ENCODE assay signal across 1 cellular context in genomic region chr2:128317186-128317897, GRCh38.
TF ChIP-seq lines count a peak whose summit lies in the region.

No MANE protein-coding gene starts in this region.

TF ChIP-seq in HepG2, 621 proteins besides CTCF, POLR2A, EP300 and RAD21 (continued from another document and continues in another):
- TF ChIP-seq, protein P1, sequence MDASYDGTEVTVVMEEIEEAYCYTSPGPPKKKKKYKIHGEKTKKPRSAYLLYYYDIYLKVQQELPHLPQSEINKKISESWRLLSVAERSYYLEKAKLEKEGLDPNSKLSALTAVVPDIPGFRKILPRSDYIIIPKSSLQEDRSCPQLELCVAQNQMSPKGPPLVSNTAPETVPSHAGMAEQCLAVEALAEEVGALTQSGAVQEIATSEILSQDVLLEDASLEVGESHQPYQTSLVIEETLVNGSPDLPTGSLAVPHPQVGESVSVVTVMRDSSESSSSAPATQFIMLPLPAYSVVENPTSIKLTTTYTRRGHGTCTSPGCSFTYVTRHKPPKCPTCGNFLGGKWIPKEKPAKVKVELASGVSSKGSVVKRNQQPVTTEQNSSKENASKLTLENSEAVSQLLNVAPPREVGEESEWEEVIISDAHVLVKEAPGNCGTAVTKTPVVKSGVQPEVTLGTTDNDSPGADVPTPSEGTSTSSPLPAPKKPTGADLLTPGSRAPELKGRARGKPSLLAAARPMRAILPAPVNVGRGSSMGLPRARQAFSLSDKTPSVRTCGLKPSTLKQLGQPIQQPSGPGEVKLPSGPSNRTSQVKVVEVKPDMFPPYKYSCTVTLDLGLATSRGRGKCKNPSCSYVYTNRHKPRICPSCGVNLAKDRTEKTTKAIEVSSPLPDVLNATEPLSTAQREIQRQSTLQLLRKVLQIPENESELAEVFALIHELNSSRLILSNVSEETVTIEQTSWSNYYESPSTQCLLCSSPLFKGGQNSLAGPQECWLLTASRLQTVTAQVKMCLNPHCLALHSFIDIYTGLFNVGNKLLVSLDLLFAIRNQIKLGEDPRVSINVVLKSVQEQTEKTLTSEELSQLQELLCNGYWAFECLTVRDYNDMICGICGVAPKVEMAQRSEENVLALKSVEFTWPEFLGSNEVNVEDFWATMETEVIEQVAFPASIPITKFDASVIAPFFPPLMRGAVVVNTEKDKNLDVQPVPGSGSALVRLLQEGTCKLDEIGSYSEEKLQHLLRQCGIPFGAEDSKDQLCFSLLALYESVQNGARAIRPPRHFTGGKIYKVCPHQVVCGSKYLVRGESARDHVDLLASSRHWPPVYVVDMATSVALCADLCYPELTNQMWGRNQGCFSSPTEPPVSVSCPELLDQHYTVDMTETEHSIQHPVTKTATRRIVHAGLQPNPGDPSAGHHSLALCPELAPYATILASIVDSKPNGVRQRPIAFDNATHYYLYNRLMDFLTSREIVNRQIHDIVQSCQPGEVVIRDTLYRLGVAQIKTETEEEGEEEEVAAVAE (CRISPR knock-in tag; IDR thresholded peaks at IDR 0.05; ENCODE audit: borderline replicate concordance): no peak
- no peak for TF ChIP-seq FOXP1 (IDR thresholded peaks at IDR 0.05)
- TF ChIP-seq FOXP1 (CRISPR knock-in tag; IDR thresholded peaks at IDR 0.05): no peak
- TF ChIP-seq ZNF800 (CRISPR knock-in tag; IDR thresholded peaks at IDR 0.05): 0 out of 2 replicates have a peak, but pooled peaks have one; percentile 63
- no peak for TF ChIP-seq ZBTB26 (CRISPR knock-in tag; IDR thresholded peaks at IDR 0.05; ENCODE audit: borderline replicate concordance)
- no peak for TF ChIP-seq ZNF382 (CRISPR knock-in tag; IDR thresholded peaks at IDR 0.05; ENCODE audit: borderline replicate concordance)
- no peak for TF ChIP-seq ZNF597 (CRISPR knock-in tag; IDR thresholded peaks at IDR 0.05)
- TF ChIP-seq KAT2B (IDR thresholded peaks at IDR 0.05; ENCODE audit: borderline replicate concordance, low read depth, low read length): no peak
- no peak for TF ChIP-seq ISX (CRISPR knock-in tag; conservative IDR thresholded peaks at IDR 0.05)
- TF ChIP-seq ZNF430 (CRISPR knock-in tag; IDR thresholded peaks at IDR 0.05): peak; percentile 84
- TF ChIP-seq ZNF33A (CRISPR knock-in tag; IDR thresholded peaks at IDR 0.05; ENCODE audit: borderline replicate concordance): no peak
- no peak for TF ChIP-seq FOXA1 (IDR thresholded peaks at IDR 0.05)
- peak; percentile 64 for TF ChIP-seq FOXA1 (CRISPR knock-in tag; IDR thresholded peaks at IDR 0.05)
- no peak for TF ChIP-seq SNAI1 (CRISPR knock-in tag; IDR thresholded peaks at IDR 0.05; ENCODE audit: borderline replicate concordance)
- no peak; the same call in 1 of the 2 replicates for TF ChIP-seq ZNF329 (CRISPR knock-in tag; IDR thresholded peaks at IDR 0.05; ENCODE audit: low read depth)
- TF ChIP-seq KLF11 (CRISPR knock-in tag; IDR thresholded peaks at IDR 0.05): no peak
- peak; percentile 68 for TF ChIP-seq TAF1 (CRISPR knock-in tag; IDR thresholded peaks at IDR 0.05)
- no peak for TF ChIP-seq SIX1 (CRISPR knock-in tag; IDR thresholded peaks at IDR 0.05; ENCODE audit: borderline replicate concordance)
- TF ChIP-seq, protein P2, sequence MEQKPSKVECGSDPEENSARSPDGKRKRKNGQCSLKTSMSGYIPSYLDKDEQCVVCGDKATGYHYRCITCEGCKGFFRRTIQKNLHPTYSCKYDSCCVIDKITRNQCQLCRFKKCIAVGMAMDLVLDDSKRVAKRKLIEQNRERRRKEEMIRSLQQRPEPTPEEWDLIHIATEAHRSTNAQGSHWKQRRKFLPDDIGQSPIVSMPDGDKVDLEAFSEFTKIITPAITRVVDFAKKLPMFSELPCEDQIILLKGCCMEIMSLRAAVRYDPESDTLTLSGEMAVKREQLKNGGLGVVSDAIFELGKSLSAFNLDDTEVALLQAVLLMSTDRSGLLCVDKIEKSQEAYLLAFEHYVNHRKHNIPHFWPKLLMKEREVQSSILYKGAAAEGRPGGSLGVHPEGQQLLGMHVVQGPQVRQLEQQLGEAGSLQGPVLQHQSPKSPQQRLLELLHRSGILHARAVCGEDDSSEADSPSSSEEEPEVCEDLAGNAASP (CRISPR knock-in tag; IDR thresholded peaks at IDR 0.05; ENCODE audit: borderline replicate concordance): 0 out of 2 replicates have a peak, but pooled peaks have one; percentile 30
- TF ChIP-seq ELF3 (CRISPR knock-in tag; IDR thresholded peaks at IDR 0.05): no peak
- no peak for TF ChIP-seq IRF2 (CRISPR knock-in tag; IDR thresholded peaks at IDR 0.05)
- TF ChIP-seq, protein P3, sequence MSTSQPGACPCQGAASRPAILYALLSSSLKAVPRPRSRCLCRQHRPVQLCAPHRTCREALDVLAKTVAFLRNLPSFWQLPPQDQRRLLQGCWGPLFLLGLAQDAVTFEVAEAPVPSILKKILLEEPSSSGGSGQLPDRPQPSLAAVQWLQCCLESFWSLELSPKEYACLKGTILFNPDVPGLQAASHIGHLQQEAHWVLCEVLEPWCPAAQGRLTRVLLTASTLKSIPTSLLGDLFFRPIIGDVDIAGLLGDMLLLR (CRISPR knock-in tag; IDR thresholded peaks at IDR 0.05): no peak
- TF ChIP-seq ZNF646 (CRISPR knock-in tag; IDR thresholded peaks at IDR 0.05): no peak
- 0 out of 2 replicates have a peak, but pooled peaks have one; percentile 75 for TF ChIP-seq PCBP1 (IDR thresholded peaks at IDR 0.05; ENCODE audit: borderline replicate concordance, low read depth, low read length)
- no peak for TF ChIP-seq NFE2L1 (CRISPR knock-in tag; IDR thresholded peaks at IDR 0.05; ENCODE audit: borderline replicate concordance)
- no peak for TF ChIP-seq TFDP2 (CRISPR knock-in tag; IDR thresholded peaks at IDR 0.05)
- TF ChIP-seq, protein P4, sequence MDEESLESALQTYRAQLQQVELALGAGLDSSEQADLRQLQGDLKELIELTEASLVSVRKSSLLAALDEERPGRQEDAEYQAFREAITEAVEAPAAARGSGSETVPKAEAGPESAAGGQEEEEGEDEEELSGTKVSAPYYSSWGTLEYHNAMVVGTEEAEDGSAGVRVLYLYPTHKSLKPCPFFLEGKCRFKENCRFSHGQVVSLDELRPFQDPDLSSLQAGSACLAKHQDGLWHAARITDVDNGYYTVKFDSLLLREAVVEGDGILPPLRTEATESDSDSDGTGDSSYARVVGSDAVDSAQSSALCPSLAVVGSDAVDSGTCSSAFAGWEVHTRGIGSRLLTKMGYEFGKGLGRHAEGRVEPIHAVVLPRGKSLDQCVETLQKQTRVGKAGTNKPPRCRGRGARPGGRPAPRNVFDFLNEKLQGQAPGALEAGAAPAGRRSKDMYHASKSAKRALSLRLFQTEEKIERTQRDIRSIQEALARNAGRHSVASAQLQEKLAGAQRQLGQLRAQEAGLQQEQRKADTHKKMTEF (CRISPR knock-in tag; IDR thresholded peaks at IDR 0.05): no peak
- no peak for TF ChIP-seq ZNF232 (CRISPR knock-in tag; IDR thresholded peaks at IDR 0.05; ENCODE audit: borderline replicate concordance)
- TF ChIP-seq JUNB (CRISPR knock-in tag; IDR thresholded peaks at IDR 0.05; ENCODE audit: borderline replicate concordance): no peak
- no peak for TF ChIP-seq GPBP1L1 (CRISPR knock-in tag; IDR thresholded peaks at IDR 0.05)
- TF ChIP-seq RBM39 (IDR thresholded peaks at IDR 0.05; ENCODE audit: low read depth, low read length, poor library complexity, severe bottlenecking): peak; percentile 28
- no peak for TF ChIP-seq CBFB (CRISPR knock-in tag; IDR thresholded peaks at IDR 0.05)
- TF ChIP-seq ZSCAN29 (CRISPR knock-in tag; conservative IDR thresholded peaks at IDR 0.05): peak; percentile 72; the same call in 1 of the 2 replicates
- no peak for TF ChIP-seq ZNF720 (CRISPR knock-in tag; IDR thresholded peaks at IDR 0.05)
